In genomic region chr20:19099586-19100555, GRCh38 we compare ENCODE assay signal across 20 cellular contexts.
DNase-seq lines count a peak whose midpoint lies in the region; ATAC-seq, FAIRE-seq and TF ChIP-seq lines count a peak whose summit lies in the region.
"Had no signal": no experiment of that assay in that cellular context is flagged by ENCODE, and none has a peak within 500 bp of the region (broad histone marks: within the 10 kb centered on the region; RNA-seq: fewer than 3 reads in every experiment).

No MANE protein-coding gene starts in this region.

- H3K36me3 ChIP-seq in colonic mucosa (no peaks in the 10 kb centered on the region), mucosa of rectum (ENCODE audit: control insufficient read depth in 2 of 2, insufficient read depth in 2 of 2, low read length in 2 of 2) (no peaks in the 10 kb centered on the region)
- H3K36me3 ChIP-seq: BLaER1, SJSA1 had no signal

- FAIRE-seq in A549 (lab: Jason Lieb, UNC) = no peak
- FAIRE-seq: A204.1, GM12878 had no signal

- DNase-seq in A549 (ENCODE audit: low read depth in 1 of 2, low spot score in 1 of 2) = no peak
- DNase-seq in LNCaP clone FGC (ENCODE audit: low read depth) = peak; percentile 31
- peak; percentile 74 for DNase-seq in colonic mucosa
- DNase-seq in NCI-H1417 treated with DMSO at 0.1 percent for 48 hours (lab: John Stamatoyannopoulos, UW) = no peak
- DNase-seq in HFFc6 = no peak
- no peak for DNase-seq in HK-2 (ENCODE audit: unreplicated experiment)
- DNase-seq: Calu3; CD8-positive, alpha-beta T cell; DMS53; EL; NCI-H187; NCI-H2107; NCI-H226; NCI-H524 had no signal

- no peak for TF ChIP-seq RAD21 in A549 (conservative IDR thresholded peaks at IDR 0.05 in 1 of 2, IDR thresholded peaks at IDR 0.05 in 1 of 2)

- no peaks in the 10 kb centered on the region for H3K27me3 Mint-ChIP-seq in HFFc6 (ENCODE audit: insufficient read depth)

- CTCF ChIA-PET in A549 (lab: Yijun Ruan, JAX) = interaction anchor here (1.8 kb wide), 1 partner anchor 12 kb away, joined by 5 read pairs; no protein-coding TSS in a partner anchor

- ATAC-seq in A549 (no peak), HG03095 (IDR thresholded peaks at IDR 0.05; ENCODE audit: unreplicated experiment) (no peak)
- ATAC-seq: CD8-positive, alpha-beta T cell; GM12878 had no signal

- H3K27me3 ChIP-seq in colonic mucosa (no peaks in the 10 kb centered on the region), mucosa of rectum (ENCODE audit: control insufficient read depth in 2 of 2, insufficient read depth in 2 of 2, low read length in 2 of 2) (no peaks in the 10 kb centered on the region)
- H3K27me3 ChIP-seq: BLaER1, SJSA1 had no signal

- H3K4me1 Mint-ChIP-seq in HFFc6 (ENCODE audit: low read depth) = no peaks in the 10 kb centered on the region

- no peak overlapping the region for H3K27ac Mint-ChIP-seq in HFFc6
- H3K27ac Mint-ChIP-seq: CD8-positive, alpha-beta T cell had no signal

- WGBS in A549 (ENCODE audit: missing lambda C conversion rate) = 50% methylated on average over 18 of the region's 18 CpGs

- H3K4me3 ChIP-seq in A549 (no peak overlapping the region), LNCaP clone FGC (ENCODE audit: low read depth, low read length) (no peak overlapping the region), colonic mucosa (no peak overlapping the region), mucosa of rectum (ENCODE audit: low read length in 2 of 2) (peak overlapping the region; percentile 38 to 46)
- H3K4me3 ChIP-seq: BLaER1, GM12878, SJSA1 had no signal

- H3K9me3 ChIP-seq in A549 (no peaks in the 10 kb centered on the region; the same call in 2 of the 3 replicates), colonic mucosa (no peaks in the 10 kb centered on the region), mucosa of rectum (ENCODE audit: control insufficient read depth in 2 of 2, low read length in 2 of 2) (no peaks in the 10 kb centered on the region)
- H3K9me3 ChIP-seq: BLaER1, SJSA1 had no signal

- no peak for TF ChIP-seq CTCF in A549 (IDR thresholded peaks at IDR 0.05)
- no peak for TF ChIP-seq CTCF in LNCaP clone FGC (IDR thresholded peaks at IDR 0.05; ENCODE audit: control insufficient read depth, extremely low read depth, insufficient read depth)
- TF ChIP-seq CTCF in colonic mucosa (IDR thresholded peaks at IDR 0.05) = no peak
- TF ChIP-seq CTCF in HFFc6 (IDR thresholded peaks at IDR 0.05) = no peak

- POLR2A ChIA-PET in A549 (lab: Yijun Ruan, JAX) = no interaction called here

- H3K4me2 ChIP-seq in A549 = no peak overlapping the region
- H3K4me2 ChIP-seq: BLaER1 had no signal

- H3K9me3 Mint-ChIP-seq in HFFc6 = peaks cover 35% of the 10 kb centered on the region
- H3K9me3 Mint-ChIP-seq: CD8-positive, alpha-beta T cell had no signal

- H3K4me1 ChIP-seq in A549 = 0 out of 3 replicates have a peak, but pooled peaks cover 7% of the 10 kb centered on the region
- H3K4me1 ChIP-seq in colonic mucosa = peaks cover 18% of the 10 kb centered on the region
- peaks cover 31 to 50% of the 10 kb centered on the region in 2 donors for H3K4me1 ChIP-seq in mucosa of rectum (ENCODE audit: control insufficient read depth in 2 of 2, insufficient read depth in 2 of 2, low read length in 2 of 2)
- H3K4me1 ChIP-seq: BLaER1, SJSA1 had no signal

- no peaks in the 10 kb centered on the region for H3K36me3 Mint-ChIP-seq in HFFc6 (ENCODE audit: low read depth)
- H3K36me3 Mint-ChIP-seq: CD8-positive, alpha-beta T cell had no signal

- intact Hi-C loops in colonic mucosa (cut with DNase I) = loop anchor here (10.0 kb wide), 1 partner anchor 85 kb away; no protein-coding TSS in a partner anchor

- H3K9ac ChIP-seq in colonic mucosa (ENCODE audit: low read depth in 2 of 2, low read length in 2 of 2) = peak overlapping the region in 1 of 2 donors; percentile 9
- peak overlapping the region; percentile 36 to 50 for H3K9ac ChIP-seq in mucosa of rectum (ENCODE audit: low read depth in 1 of 2, low read length in 2 of 2)
- H3K9ac ChIP-seq: BLaER1 had no signal

- H3K4me3 Mint-ChIP-seq in HFFc6 = no peak overlapping the region
- H3K4me3 Mint-ChIP-seq: CD8-positive, alpha-beta T cell had no signal

- no peak for TF ChIP-seq POLR2A in A549 (IDR thresholded peaks at IDR 0.05; ENCODE audit: low read length)

- no peak overlapping the region for H3K27ac ChIP-seq in A549
- H3K27ac ChIP-seq in colonic mucosa = peak overlapping the region; percentile 89
- H3K27ac ChIP-seq in mucosa of rectum (ENCODE audit: low read depth in 2 of 2, low read length in 2 of 2) = peak overlapping the region; percentile 89 to 92
- H3K27ac ChIP-seq: BLaER1, SJSA1 had no signal

- no peak for TF ChIP-seq EP300 in A549 (IDR thresholded peaks at IDR 0.05)

TF ChIP-seq in A549, 52 proteins besides CTCF, POLR2A, EP300 and RAD21:
- TF ChIP-seq ATOH8 (CRISPR knock-in tag; IDR thresholded peaks at IDR 0.05; ENCODE audit: low read depth) = no peak
- TF ChIP-seq MAFK (IDR thresholded peaks at IDR 0.05; ENCODE audit: partially characterized antibody) = peak; percentile 91

Comparison
In these comparisons a context has a peak if more than half of its experiments do, and no peak if none do; other contexts are left out.
1. DNase-seq: peak in LNCaP clone FGC (single experiment) and colonic mucosa (single experiment); none in A549 (0 of 2), NCI-H1417 treated with DMSO at 0.1 percent for 48 hours (single experiment), HFFc6 (single experiment) and HK-2 (single experiment).
2. H3K27ac ChIP-seq: peak in colonic mucosa (single experiment) and mucosa of rectum (2 of 2); none in A549 (0 of 2).
3. H3K4me3 ChIP-seq: peak in mucosa of rectum (2 of 2); none in A549 (single experiment), LNCaP clone FGC (single experiment) and colonic mucosa (single experiment).